22 cellular contexts compared by ENCODE assay signal in the genomic region with DNA sequence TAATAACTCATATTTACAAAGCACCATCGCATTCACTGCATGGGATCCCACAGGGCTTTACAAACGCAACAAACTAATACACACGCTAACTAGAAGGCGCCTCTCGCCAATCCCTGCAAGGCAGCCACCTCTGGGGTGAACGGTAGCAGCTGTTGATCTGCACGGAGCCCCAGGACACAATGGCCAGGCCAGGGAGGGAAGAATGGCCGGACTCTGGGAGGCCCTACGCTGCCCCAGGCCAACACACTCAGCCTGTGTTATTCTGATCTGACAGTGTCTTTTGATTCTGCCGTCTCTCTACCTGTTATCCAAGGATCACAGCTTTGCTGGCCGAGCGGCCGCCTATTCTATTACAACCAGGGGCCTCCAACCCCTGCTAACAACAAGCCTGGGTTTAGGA. TPM values are rescaled to one million over a fixed set of nuclear protein-coding genes. Genes with fewer than 3 reads are reported as not detected.
DNase-seq lines count a peak whose midpoint lies in the region; ATAC-seq and TF ChIP-seq lines count a peak whose summit lies in the region.
"Had no signal": no experiment of that assay in that cellular context is flagged by ENCODE, and none has a peak within 500 bp of the region (broad histone marks: within the 10 kb centered on the region; RNA-seq: fewer than 3 reads in every experiment).

No MANE protein-coding gene starts in this region.

- no peaks in the 10 kb centered on the region for H4K20me1 ChIP-seq in neural progenitor cell (ENCODE audit: low read depth)

- H3K36me3 Mint-ChIP-seq in endodermal cell (ENCODE audit: low read depth) (no peaks in the 10 kb centered on the region), neural progenitor cell (no peaks in the 10 kb centered on the region)
- H3K36me3 Mint-ChIP-seq in activated naive CD4-positive, alpha-beta T cell treated with anti-CD3 and anti-CD28 coated beads for 36 hours (ENCODE audit: low read depth), result no peaks in the 10 kb centered on the region
- H3K36me3 Mint-ChIP-seq: CD4-positive, CD25-positive, alpha-beta regulatory T cell; CD8-positive, alpha-beta T cell had no signal

- DNase-seq in NCI-H146 (lab: John Stamatoyannopoulos, UW) (peak; percentile 46), endodermal cell (no peak), neural progenitor cell (ENCODE audit: low spot score) (peak; percentile 47), gastrocnemius medialis (no peak), HuH-7 (ENCODE audit: low spot score) (no peak), GF-D8 (lab: John Stamatoyannopoulos, UW) (no peak), left lung (no peak)
- no peak for DNase-seq in activated naive CD4-positive, alpha-beta T cell treated with anti-CD3 and anti-CD28 coated beads for 36 hours
- DNase-seq: C1 segment of cervical spinal cord; Caco-2; CD4-positive, CD25-positive, alpha-beta regulatory T cell; CD8-positive, alpha-beta T cell; DMS 273 treated with DMSO at 0.1 percent for 48 hours; DMS79; EL; GM23248; H9 had no signal

- peak overlapping the region; percentile 47 for H3K4me2 ChIP-seq in neural progenitor cell

- intact Hi-C loops in gastrocnemius medialis (cut with DNase I; ENCODE audit: low total_unique reads) (no loop called here), left lung (cut with DNase I) (no loop called here)
- intact Hi-C loops in activated naive CD4-positive, alpha-beta T cell treated with anti-CD3 and anti-CD28 coated beads for 36 hours (cut with micrococcal nuclease), result no loop called here

- in situ Hi-C loops in gastrocnemius medialis (cut with MboI; ENCODE audit: low sequenced_read_pairs in 4 of 4), result no loop called here

- H3K4me3 ChIP-seq in endodermal cell (ENCODE audit: low read length) (no peak overlapping the region), neural progenitor cell (no peak overlapping the region), gastrocnemius medialis (no peak overlapping the region), left lung (no peak overlapping the region)
- H3K4me3 ChIP-seq: GM23248 had no signal

- H3K4me1 ChIP-seq in endodermal cell (ENCODE audit: control insufficient read depth, insufficient read depth, low read length) (peaks cover 5% of the 10 kb centered on the region), neural progenitor cell (peaks cover 9% of the 10 kb centered on the region), gastrocnemius medialis (peaks cover 0 to 5% of the 10 kb centered on the region in 2 donors), left lung (no peaks in the 10 kb centered on the region)

- H3K79me2 ChIP-seq in neural progenitor cell (ENCODE audit: low read depth), result no peaks in the 10 kb centered on the region

- no peaks in the 10 kb centered on the region for H3K9me3 Mint-ChIP-seq in endodermal cell
- no peaks in the 10 kb centered on the region for H3K9me3 Mint-ChIP-seq in neural progenitor cell
- H3K9me3 Mint-ChIP-seq in activated naive CD4-positive, alpha-beta T cell treated with anti-CD3 and anti-CD28 coated beads for 36 hours, result no peaks in the 10 kb centered on the region
- H3K9me3 Mint-ChIP-seq: CD8-positive, alpha-beta T cell; H9 had no signal

- no peak for TF ChIP-seq POLR2A in gastrocnemius medialis (IDR thresholded peaks at IDR 0.05)

- H3K27ac Mint-ChIP-seq in endodermal cell (no peak overlapping the region), neural progenitor cell (no peak overlapping the region)
- H3K27ac Mint-ChIP-seq in activated naive CD4-positive, alpha-beta T cell treated with anti-CD3 and anti-CD28 coated beads for 36 hours, result no peak overlapping the region
- H3K27ac Mint-ChIP-seq: CD4-positive, CD25-positive, alpha-beta regulatory T cell; CD8-positive, alpha-beta T cell; H9 had no signal

- no peak for ATAC-seq in gastrocnemius medialis
- no peak for ATAC-seq in left lung
- ATAC-seq: CD8-positive, alpha-beta T cell; HCT116 had no signal

- no peaks in the 10 kb centered on the region for H3F3A ChIP-seq in neural progenitor cell (ENCODE audit: low read depth)

- no peaks in the 10 kb centered on the region for H3K36me3 ChIP-seq in endodermal cell (ENCODE audit: control insufficient read depth, insufficient read depth, low read length)
- no peaks in the 10 kb centered on the region for H3K36me3 ChIP-seq in neural progenitor cell
- H3K36me3 ChIP-seq in gastrocnemius medialis, result peaks cover 4 to 94% of the 10 kb centered on the region in 2 donors
- no peaks in the 10 kb centered on the region for H3K36me3 ChIP-seq in left lung

- H3K4me1 Mint-ChIP-seq in endodermal cell (peaks cover 5% of the 10 kb centered on the region), neural progenitor cell (peaks cover 29% of the 10 kb centered on the region)
- no peaks in the 10 kb centered on the region for H3K4me1 Mint-ChIP-seq in activated naive CD4-positive, alpha-beta T cell treated with anti-CD3 and anti-CD28 coated beads for 36 hours (ENCODE audit: low read depth)

- CTCF ChIA-PET in activated naive CD4-positive, alpha-beta T cell treated with anti-CD3 and anti-CD28 coated beads for 36 hours (lab: Charles Lee), result no interaction called here

- peaks cover 24% of the 10 kb centered on the region for H3K27me3 ChIP-seq in endodermal cell (ENCODE audit: control insufficient read depth, insufficient read depth, low read length, poor library complexity, severe bottlenecking)
- peaks cover 7% of the 10 kb centered on the region for H3K27me3 ChIP-seq in neural progenitor cell
- H3K27me3 ChIP-seq in gastrocnemius medialis, result no peaks in the 10 kb centered on the region
- no peaks in the 10 kb centered on the region for H3K27me3 ChIP-seq in left lung

- peak overlapping the region; percentile 68 for H3K27ac ChIP-seq in endodermal cell (ENCODE audit: low read depth, low read length)
- no peak overlapping the region for H3K27ac ChIP-seq in neural progenitor cell
- H3K27ac ChIP-seq in gastrocnemius medialis, result peak overlapping the region in 3 of 4 donors; percentile 28 to 44 (median 36)
- no peak overlapping the region for H3K27ac ChIP-seq in left lung
- H3K27ac ChIP-seq: GM23248 had no signal

- no peaks in the 10 kb centered on the region for H3K9me3 ChIP-seq in endodermal cell (ENCODE audit: control insufficient read depth, low read length)
- H3K9me3 ChIP-seq in neural progenitor cell (ENCODE audit: low read depth), result no peaks in the 10 kb centered on the region
- H3K9me3 ChIP-seq in gastrocnemius medialis, result no peaks in the 10 kb centered on the region
- H3K9me3 ChIP-seq in left lung, result no peaks in the 10 kb centered on the region
- H3K9me3 ChIP-seq: Caco-2 had no signal

- TF ChIP-seq CTCF in endodermal cell (conservative IDR thresholded peaks at IDR 0.05) (no peak), neural progenitor cell (IDR thresholded peaks at IDR 0.05) (no peak), gastrocnemius medialis (IDR thresholded peaks at IDR 0.05 in 4 of 5, conservative IDR thresholded peaks at IDR 0.05 in 1 of 5) (no peak), left lung (IDR thresholded peaks at IDR 0.05) (no peak)

- H3K27me3 Mint-ChIP-seq in endodermal cell (ENCODE audit: insufficient read depth) (peaks cover 19% of the 10 kb centered on the region), neural progenitor cell (ENCODE audit: insufficient read depth, low read depth) (peaks cover 4% of the 10 kb centered on the region)
- H3K27me3 Mint-ChIP-seq in activated naive CD4-positive, alpha-beta T cell treated with anti-CD3 and anti-CD28 coated beads for 36 hours (ENCODE audit: low read depth), result peaks cover 5% of the 10 kb centered on the region

- no peak overlapping the region for H3K4me3 Mint-ChIP-seq in endodermal cell
- no peak overlapping the region for H3K4me3 Mint-ChIP-seq in neural progenitor cell
- no peak overlapping the region for H3K4me3 Mint-ChIP-seq in activated naive CD4-positive, alpha-beta T cell treated with anti-CD3 and anti-CD28 coated beads for 36 hours
- H3K4me3 Mint-ChIP-seq: CD4-positive, CD25-positive, alpha-beta regulatory T cell; CD8-positive, alpha-beta T cell; H9 had no signal

- WGBS in endodermal cell (ENCODE audit: insufficient coverage in 1 of 2, insufficient read length in 1 of 2), 2 experiments, result 65 to 87% methylated on average over 9 to 13 of the region's 13 CpGs

- peak overlapping the region; percentile 90 for H2AFZ ChIP-seq in neural progenitor cell (replicated peaks)
- H2AFZ ChIP-seq: GM23248 had no signal

- no peak overlapping the region for H3K9ac ChIP-seq in endodermal cell (ENCODE audit: extremely low read depth, low read length, poor library complexity, severe bottlenecking)
- no peak overlapping the region for H3K9ac ChIP-seq in neural progenitor cell
- H3K9ac ChIP-seq: GM23248 had no signal

RNA-seq across cellular contexts. Expression of gene HABP2, which starts 41.8 kb away (rescaled TPM):
- total RNA-seq in endodermal cell (1 to 10 TPM in 1 of 2 donors, under 1 TPM in 1; 0.71 to 1.6 TPM), neural progenitor cell (ENCODE audit: low replicate concordance) (not detected in 2 replicates), gastrocnemius medialis (under 1 TPM in 2 of 4 donors, not detected in 2; 0.26 to 0.60 TPM), left lung (1 to 10 TPM in 1 of 2 donors, under 1 TPM in 1; 0.24 to 1.3 TPM)
- 0.46 TPM for polyA plus RNA-seq in endodermal cell (2013, experiment 1 of 2)
- polyA plus RNA-seq in endodermal cell (2013, experiment 2 of 2), result 0.33 TPM
- total RNA-seq in activated naive CD4-positive, alpha-beta T cell treated with anti-CD3 and anti-CD28 coated beads for 36 hours, result not detected
- total RNA-seq: A172; A673; CD4-positive, CD25-positive, alpha-beta regulatory T cell; CD8-positive, alpha-beta T cell; G401; GM23248; H4; H9 had no signal
- polyA plus RNA-seq: CD4-positive, CD25-positive, alpha-beta regulatory T cell; GM23248 had no signal

Comparison
In these comparisons a context has a peak if more than half of its experiments do, and no peak if none do; other contexts are left out.
1. DNase-seq: peak in NCI-H146 (single experiment) and neural progenitor cell (single experiment); none in endodermal cell (single experiment), gastrocnemius medialis (0 of 2), activated naive CD4-positive, alpha-beta T cell treated with anti-CD3 and anti-CD28 coated beads for 36 hours (single experiment), HuH-7 (single experiment), GF-D8 (single experiment) and left lung (0 of 2).
2. H3K27ac ChIP-seq: peak in endodermal cell (single experiment) and gastrocnemius medialis (3 of 4); none in neural progenitor cell (single experiment) and left lung (0 of 2).